8 cellular contexts compared by ENCODE assay signal in genomic region chr5:140113180-140113698, GRCh38. TPM values are rescaled to one million over a fixed set of nuclear protein-coding genes. Genes with fewer than 3 reads are reported as not detected.
DNase-seq lines count a peak whose midpoint lies in the region; ATAC-seq and TF ChIP-seq lines count a peak whose summit lies in the region.

No MANE protein-coding gene starts in this region.

- H3K4ac ChIP-seq in mesendoderm (ENCODE audit: low read depth, low read length): no peak overlapping the region

- no peak overlapping the region for H2BK120ac ChIP-seq in mesendoderm (ENCODE audit: low read depth, low read length)

- intact Hi-C loops in Right ventricle myocardium inferior (cut with DNase I) (no loop called here), cardiac septum (cut with DNase I) (no loop called here)

- peak overlapping the region; percentile 29 for H3K18ac ChIP-seq in mesendoderm (ENCODE audit: low read length)

- no peak overlapping the region for H2BK15ac ChIP-seq in mesendoderm (replicated peaks; ENCODE audit: low read depth)

- peak; percentile 6 for ATAC-seq in Right ventricle myocardium inferior

- H3K4me3 ChIP-seq in duodenal mucosa (ENCODE audit: low read depth in 1 of 2, low read length in 2 of 2) (peak overlapping the region; percentile 81 to 91), mesendoderm (ENCODE audit: low read length) (peak overlapping the region; percentile 26), tibial nerve (peak overlapping the region; percentile 72 to 87 (median 76))

- H3K9me3 ChIP-seq in duodenal mucosa (ENCODE audit: control insufficient read depth in 1 of 2, low read length in 2 of 2) (no peaks in the 10 kb centered on the region), tibial nerve (no peaks in the 10 kb centered on the region)

- H2BK5ac ChIP-seq in mesendoderm (ENCODE audit: low read length): no peak overlapping the region

- peaks cover 44 to 50% of the 10 kb centered on the region in 2 donors for H3K4me1 ChIP-seq in duodenal mucosa (ENCODE audit: control insufficient read depth in 1 of 2, insufficient read depth in 2 of 2, low read length in 2 of 2)
- no peaks in the 10 kb centered on the region for H3K4me1 ChIP-seq in mesendoderm (ENCODE audit: control insufficient read depth, low read depth, low read length)
- H3K4me1 ChIP-seq in tibial nerve: peaks cover 0 to 84% (median 56%) of the 10 kb centered on the region in 4 donors

- H3K27me3 ChIP-seq in duodenal mucosa (ENCODE audit: control insufficient read depth in 1 of 2, insufficient read depth in 2 of 2, low read length in 2 of 2) (peaks cover 0 to 10% of the 10 kb centered on the region in 2 donors), mesendoderm (ENCODE audit: insufficient read depth, low read length, poor library complexity) (peaks cover 25% of the 10 kb centered on the region), tibial nerve (no peaks in the 10 kb centered on the region)

- H3K79me2 ChIP-seq in mesendoderm (ENCODE audit: control insufficient read depth, insufficient read depth, low read length): no peaks in the 10 kb centered on the region

- H3K56ac ChIP-seq in mesendoderm (ENCODE audit: low read length): peak overlapping the region; percentile 86

- H3K27ac ChIP-seq in duodenal mucosa (ENCODE audit: low read depth, low read length) (peak overlapping the region; percentile 95), mesendoderm (ENCODE audit: low read depth, low read length) (no peak overlapping the region), tibial nerve (peak overlapping the region; percentile 85 to 97 (median 92))

- no peak for TF ChIP-seq EP300 in tibial nerve (IDR thresholded peaks at IDR 0.05)

- H4K8ac ChIP-seq in mesendoderm (ENCODE audit: low read depth, low read length): no peak overlapping the region

- no peak overlapping the region for H2AK5ac ChIP-seq in mesendoderm (ENCODE audit: low read length)

- H3K4me2 ChIP-seq in mesendoderm (ENCODE audit: low read length): peak overlapping the region; percentile 78

- no CpG with 5 or more reads among the region's 28 CpGs for WGBS in mesendoderm (ENCODE audit: extremely low coverage, insufficient coverage, low lambda C conversion rate)
- whole genome bisulfite sequencing in tibial nerve, 2 donors: 0 to 5% methylated on average over 22 of the region's 28 CpGs

- TF ChIP-seq CTCF in tibial nerve (IDR thresholded peaks at IDR 0.05): no peak

- DNase-seq in Right ventricle myocardium inferior (ENCODE audit: missing footprints) (peak; percentile 60), cardiac septum (ENCODE audit: low spot score) (no peak), T-helper 22 cell (ENCODE audit: low read depth) (peak; percentile 4), mesendoderm (peak; percentile 52), tibial nerve (ENCODE audit: low spot score in 2 of 2) (no peak), foreskin melanocyte (no peak), SKM-1 (lab: John Stamatoyannopoulos, UW; ENCODE audit: unreplicated experiment) (no peak)

- no peak for TF ChIP-seq POLR2A in tibial nerve (IDR thresholded peaks at IDR 0.05)

- no peaks in the 10 kb centered on the region for H3K79me1 ChIP-seq in mesendoderm (ENCODE audit: low read length)

- H3K9ac ChIP-seq in duodenal mucosa (ENCODE audit: low read depth in 1 of 2, low read length in 2 of 2) (peak overlapping the region; percentile 88 to 92), mesendoderm (ENCODE audit: low read length) (peak overlapping the region; percentile 76)

- H3K23ac ChIP-seq in mesendoderm (ENCODE audit: low read length): peak overlapping the region; percentile 29

- H3K36me3 ChIP-seq in duodenal mucosa (ENCODE audit: control insufficient read depth in 1 of 2, insufficient read depth in 2 of 2, low read length in 2 of 2) (no peaks in the 10 kb centered on the region), mesendoderm (ENCODE audit: control insufficient read depth, insufficient read depth, low read length) (no peaks in the 10 kb centered on the region), tibial nerve (no peaks in the 10 kb centered on the region)

- H4K5ac ChIP-seq in mesendoderm (ENCODE audit: low read length): no peak overlapping the region

RNA-seq across cellular contexts. Expression of gene PURA, which starts 0.7 kb away (rescaled TPM):
- total RNA-seq in Right ventricle myocardium inferior (22.2 TPM), cardiac septum (30.7 TPM), tibial nerve (10 to 100 TPM; 35.1 to 56.8 (median 42.5) TPM)
- 0.86 TPM for polyA plus RNA-seq in mesendoderm (2013, experiment 1 of 2)
- polyA plus RNA-seq in mesendoderm (2013, experiment 2 of 2): 0.77 TPM

RNA-seq across cellular contexts. Expression of gene IGIP, which starts 12.5 kb away (rescaled TPM):
- 10.1 TPM for total RNA-seq in Right ventricle myocardium inferior
- total RNA-seq in cardiac septum: 15.9 TPM
- polyA plus RNA-seq in mesendoderm (2013, experiment 1 of 2): 0.04 TPM
- polyA plus RNA-seq in mesendoderm (2013, experiment 2 of 2): 0.04 TPM
- 10 to 100 TPM; 16.5 to 28.6 (median 27.1) TPM for total RNA-seq in tibial nerve

Comparison
In these comparisons a context has a peak if more than half of its experiments do, and no peak if none do; other contexts are left out.
1. DNase-seq: peak in Right ventricle myocardium inferior (single experiment), T-helper 22 cell (single experiment) and mesendoderm (single experiment); none in cardiac septum (single experiment), tibial nerve (0 of 2), foreskin melanocyte (single experiment) and SKM-1 (single experiment).
2. H3K4me3 ChIP-seq: peak in every context shown above with its lines; median percentile 86 in duodenal mucosa; 76 in tibial nerve; 26 in mesendoderm.